ENCODE assay signal across 19 cellular contexts in genomic region chr20:53099851-53100250, GRCh38.
"Had no signal": no experiment of that assay in that cellular context is flagged by ENCODE, and none has a peak within 500 bp of the region (broad histone marks: within the 10 kb centered on the region; RNA-seq: fewer than 3 reads in every experiment).

No MANE protein-coding gene starts in this region.

- H3K4me3 ChIP-seq: sigmoid colon, stomach, upper lobe of left lung had no signal

- H3K27me3 ChIP-seq: sigmoid colon, stomach, upper lobe of left lung had no signal

- DNase-seq: activated CD4-positive, alpha-beta memory T cell treated with anti-CD3 and anti-CD28 coated beads, Interleukin-2, amount 10 ng/mL, durations not matched to agents 7 days and 5 days; activated CD4-positive, alpha-beta T cell treated with anti-CD3 and anti-CD28 coated beads for 48 hours; activated CD4-positive, CD25-positive, alpha-beta regulatory T cell; activated CD8-positive, alpha-beta memory T cell treated with anti-CD3 and anti-CD28 coated beads, Interleukin-2, amount 10 ng/mL, durations not matched to agents 7 days and 5 days; activated naive CD4-positive, alpha-beta T cell treated with anti-CD3 and anti-CD28 coated beads for 36 hours; activated naive CD8-positive, alpha-beta T cell treated with anti-CD3 and anti-CD28 coated beads, Interleukin-2, amount 50 U/mL, for 24 hours; activated T-cell treated with anti-CD3 and anti-CD28 coated beads, Interleukin-2, amount 50 U/mL, for 1 hour; aorta; effector memory CD4-positive, alpha-beta T cell; hypothalamus; sigmoid colon; stimulated activated CD4-positive, alpha-beta T cell treated with anti-CD3 and anti-CD28 coated beads, Interleukin-4, amount 100 ng/mL, for 24 hours; stomach; T-helper 1 cell; T-helper 9 cell; upper lobe of left lung had no signal

- H3K27me3 Mint-ChIP-seq: activated CD4-positive, alpha-beta memory T cell treated with anti-CD3 and anti-CD28 coated beads, Interleukin-2, amount 10 ng/mL, durations not matched to agents 7 days and 5 days; activated naive CD8-positive, alpha-beta T cell treated with anti-CD3 and anti-CD28 coated beads, Interleukin-2, amount 50 U/mL, for 24 hours; activated T-helper 17 cell treated with anti-CD3 and anti-CD28 coated beads, Interleukin-2, amount 50 U/mL, for 72 hours; dendritic cell treated with granulocyte-macrophage colony-stimulating factor and Interleukin-4, amounts not matched to agents 40 ng/mL and 50 ng/mL, for 4 days had no signal

- H3K36me3 ChIP-seq: sigmoid colon, stomach, upper lobe of left lung had no signal

- H3K36me3 Mint-ChIP-seq: activated CD8-positive, alpha-beta memory T cell treated with anti-CD3 and anti-CD28 coated beads, Interleukin-2, amount 10 ng/mL, durations not matched to agents 7 days and 5 days; stimulated activated effector memory CD8-positive, alpha-beta T cell treated with anti-CD3 and anti-CD28 coated beads, Interleukin-12 subunit alpha, Interleukin-12 subunit beta, amount 100 ng/mL, for 72 hours had no signal

- H3K4me1 ChIP-seq: upper lobe of left lung had no signal

- H3K4me3 Mint-ChIP-seq: activated CD4-positive, alpha-beta memory T cell treated with anti-CD3 and anti-CD28 coated beads, Interleukin-2, amount 10 ng/mL, durations not matched to agents 7 days and 5 days; activated CD8-positive, alpha-beta memory T cell treated with anti-CD3 and anti-CD28 coated beads, Interleukin-2, amount 10 ng/mL, durations not matched to agents 7 days and 5 days; activated naive CD4-positive, alpha-beta T cell treated with anti-CD3 and anti-CD28 coated beads for 36 hours; activated naive CD8-positive, alpha-beta T cell treated with anti-CD3 and anti-CD28 coated beads, Interleukin-2, amount 50 U/mL, for 24 hours; activated T-helper 17 cell treated with anti-CD3 and anti-CD28 coated beads, Interleukin-2, amount 50 U/mL, for 72 hours; dendritic cell treated with granulocyte-macrophage colony-stimulating factor and Interleukin-4, amounts not matched to agents 40 ng/mL and 50 ng/mL, for 4 days; stimulated activated effector memory CD8-positive, alpha-beta T cell treated with anti-CD3 and anti-CD28 coated beads, Interleukin-12 subunit alpha, Interleukin-12 subunit beta, amount 100 ng/mL, for 72 hours had no signal

- H3K4me1 Mint-ChIP-seq: activated CD4-positive, alpha-beta memory T cell treated with anti-CD3 and anti-CD28 coated beads, Interleukin-2, amount 10 ng/mL, durations not matched to agents 7 days and 5 days; activated CD8-positive, alpha-beta memory T cell treated with anti-CD3 and anti-CD28 coated beads, Interleukin-2, amount 10 ng/mL, durations not matched to agents 7 days and 5 days; activated naive CD8-positive, alpha-beta T cell treated with anti-CD3 and anti-CD28 coated beads, Interleukin-2, amount 50 U/mL, for 24 hours; stimulated activated effector memory CD8-positive, alpha-beta T cell treated with anti-CD3 and anti-CD28 coated beads, Interleukin-12 subunit alpha, Interleukin-12 subunit beta, amount 100 ng/mL, for 72 hours had no signal

- H3K9me3 Mint-ChIP-seq: activated CD4-positive, alpha-beta memory T cell treated with anti-CD3 and anti-CD28 coated beads, Interleukin-2, amount 10 ng/mL, durations not matched to agents 7 days and 5 days; activated naive CD8-positive, alpha-beta T cell treated with anti-CD3 and anti-CD28 coated beads, Interleukin-2, amount 50 U/mL, for 24 hours; activated T-helper 17 cell treated with anti-CD3 and anti-CD28 coated beads, Interleukin-2, amount 50 U/mL, for 72 hours; dendritic cell treated with granulocyte-macrophage colony-stimulating factor and Interleukin-4, amounts not matched to agents 40 ng/mL and 50 ng/mL, for 4 days; stimulated activated effector memory CD8-positive, alpha-beta T cell treated with anti-CD3 and anti-CD28 coated beads, Interleukin-12 subunit alpha, Interleukin-12 subunit beta, amount 100 ng/mL, for 72 hours had no signal

- H3K27ac ChIP-seq: sigmoid colon, stomach, upper lobe of left lung had no signal

- H3K9me3 ChIP-seq: sigmoid colon, stomach, upper lobe of left lung had no signal

- H3K27ac Mint-ChIP-seq: activated CD4-positive, alpha-beta memory T cell treated with anti-CD3 and anti-CD28 coated beads, Interleukin-2, amount 10 ng/mL, durations not matched to agents 7 days and 5 days; activated CD8-positive, alpha-beta memory T cell treated with anti-CD3 and anti-CD28 coated beads, Interleukin-2, amount 10 ng/mL, durations not matched to agents 7 days and 5 days; activated naive CD4-positive, alpha-beta T cell treated with anti-CD3 and anti-CD28 coated beads for 36 hours; activated naive CD8-positive, alpha-beta T cell treated with anti-CD3 and anti-CD28 coated beads, Interleukin-2, amount 50 U/mL, for 24 hours; activated T-helper 17 cell treated with anti-CD3 and anti-CD28 coated beads, Interleukin-2, amount 50 U/mL, for 72 hours; dendritic cell treated with granulocyte-macrophage colony-stimulating factor and Interleukin-4, amounts not matched to agents 40 ng/mL and 50 ng/mL, for 4 days; stimulated activated effector memory CD8-positive, alpha-beta T cell treated with anti-CD3 and anti-CD28 coated beads, Interleukin-12 subunit alpha, Interleukin-12 subunit beta, amount 100 ng/mL, for 72 hours had no signal
